ENCODE assay signal across 1 cellular context in the genomic region with DNA sequence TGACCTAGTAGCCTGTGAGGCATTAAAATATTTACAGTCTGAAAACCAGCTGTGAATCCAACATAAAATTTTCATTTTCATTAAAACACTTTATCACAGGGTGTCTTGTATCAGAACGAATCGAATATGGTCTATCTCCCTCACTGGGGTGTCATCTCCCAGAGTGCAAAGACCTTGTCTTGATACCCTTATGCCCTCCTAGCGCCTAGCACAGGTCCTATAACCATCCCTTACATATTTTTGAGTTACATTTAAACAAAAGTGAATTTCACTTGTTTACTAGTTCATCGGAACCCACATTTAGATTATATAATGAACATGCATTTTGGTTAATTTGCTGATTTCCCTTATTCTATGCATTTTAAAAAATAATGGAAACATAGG.
A peak's percentile ranks its signal among the peaks of the same experiment; 100 is the strongest.
TF ChIP-seq lines count a peak whose summit lies in the region.

No MANE protein-coding gene starts in this region.

TF ChIP-seq in K562, 482 proteins besides CTCF, POLR2A, EP300 and RAD21 (continued from another document):
- TF ChIP-seq TRIM24 (IDR thresholded peaks at IDR 0.05) (no peak), BRCA1 (IDR thresholded peaks at IDR 0.05) (no peak), BRCA1 (CRISPR knock-in tag; IDR thresholded peaks at IDR 0.05) (no peak), SMAD3 (CRISPR knock-in tag; conservative IDR thresholded peaks at IDR 0.05) (no peak), ZNF311 (CRISPR knock-in tag; IDR thresholded peaks at IDR 0.05) (no peak), ZBTB49 (CRISPR knock-in tag; IDR thresholded peaks at IDR 0.05; ENCODE audit: borderline replicate concordance) (no peak), ZNF668 (CRISPR knock-in tag; IDR thresholded peaks at IDR 0.05) (no peak), GABPB2 (CRISPR knock-in tag; conservative IDR thresholded peaks at IDR 0.05) (no peak), ELF1 (tag; IDR thresholded peaks at IDR 0.05) (0 out of 2 replicates have a peak, but pooled peaks have one; percentile 22)
